ENCODE assay signal across 8 cellular contexts in genomic region chr11:45846974-45847907, GRCh38. TPM values are rescaled to one million over a fixed set of nuclear protein-coding genes. Genes with fewer than 3 reads are reported as not detected.
DNase-seq lines count a peak whose midpoint lies in the region; ATAC-seq and TF ChIP-seq lines count a peak whose summit lies in the region.

TSS of gene CRY2 (plus strand) at chr11:45847475. CDS start at chr11:45847491, 16 bp downstream.

- no peaks in the 10 kb centered on the region for H3K9me3 ChIP-seq in heart right ventricle
- H3K9me3 ChIP-seq in upper lobe of right lung: no peaks in the 10 kb centered on the region

- H3K4me3 ChIP-seq in heart right ventricle: peak within 1 kb of the TSS; percentile 58 to 99 (median 93)
- peak within 1 kb of the TSS; percentile 98 for H3K4me3 ChIP-seq in upper lobe of right lung

- no peak for TF ChIP-seq CTCF in GM13976 (IDR thresholded peaks at IDR 0.05; ENCODE audit: borderline replicate concordance, control extremely low read depth, extremely low read depth, insufficient read depth, missing control alignments)
- TF ChIP-seq CTCF in heart right ventricle (IDR thresholded peaks at IDR 0.05): no peak
- TF ChIP-seq CTCF in upper lobe of right lung (IDR thresholded peaks at IDR 0.05): no peak

- DNase-seq in GM13976 (ENCODE audit: low spot score) (peak; percentile 99), NCI-H146 treated with DMSO at 0.1 percent for 48 hours (lab: John Stamatoyannopoulos, UW; ENCODE audit: unreplicated experiment) (peak; percentile 90), amniotic epithelial cell (ENCODE audit: low read depth) (peak; percentile 91), heart right ventricle (peak; percentile 99 to 100), posterior vena cava (ENCODE audit: low spot score) (peak; percentile 100), upper lobe of right lung (peak; percentile 100)

- WGBS in heart right ventricle, 2 donors: 0% methylated on average over 61 to 75 of the region's 75 CpGs

- H3K27ac ChIP-seq in heart right ventricle (peak within 1 kb of the TSS; percentile 91 to 99 (median 98)), upper lobe of right lung (peak within 1 kb of the TSS; percentile 99)

- H3K27me3 ChIP-seq in heart right ventricle (no peaks in the 10 kb centered on the region), upper lobe of right lung (no peaks in the 10 kb centered on the region)

- peaks cover 18 to 60% (median 55%) of the 10 kb centered on the region in 9 donors for H3K4me1 ChIP-seq in heart right ventricle
- peaks cover 46% of the 10 kb centered on the region for H3K4me1 ChIP-seq in upper lobe of right lung

- intact Hi-C loops in T-helper 1 cell treated with Interleukin-12 subunit alpha and Interleukin-12 subunit beta and Interleukin-4 antibody, amounts not matched to agents 30 ng/mL and 1 ng/mL, for 36 hours (cut with micrococcal nuclease): loop anchor here (1.0 to 10.0 kb wide), 12 partner anchors 38 to 1795 kb away; partner anchors contain the start of genes AMBRA1, CD82, DGKZ and MAPK8IP1
- intact Hi-C loops in heart right ventricle (cut with DNase I): loop anchor here in 5 of 10 donors (1.0 to 10.0 kb wide), 8 partner anchors 40 to 275 kb away; partner anchors contain the start of genes SLC35C1 (in 3 of the 5), PEX16 (in 1 of the 5) and PHF21A (in 1 of the 5)
- intact Hi-C loops in posterior vena cava (cut with DNase I): no loop called here
- intact Hi-C loops in upper lobe of right lung (cut with DNase I): no loop called here

- in situ Hi-C loops in GM13976 (cut with MboI; ENCODE audit: low sequenced_read_pairs, unreplicated experiment): no loop called here

- peak; percentile 93 for ATAC-seq in HG02870 (IDR thresholded peaks at IDR 0.05; ENCODE audit: unreplicated experiment)
- ATAC-seq in heart right ventricle: peak; percentile 95 to 98 (median 97)
- peak; percentile 96 for ATAC-seq in upper lobe of right lung

- H3K36me3 ChIP-seq in heart right ventricle: peaks cover 0 to 18% (median 0%) of the 10 kb centered on the region in 9 donors
- H3K36me3 ChIP-seq in upper lobe of right lung: no peaks in the 10 kb centered on the region

RNA-seq across cellular contexts. Expression of gene CRY2, which starts in this region (rescaled TPM):
- 24.0 and 27.9 TPM in 2 replicates for total RNA-seq in T-helper 1 cell treated with Interleukin-12 subunit alpha and Interleukin-12 subunit beta and Interleukin-4 antibody, amounts not matched to agents 30 ng/mL and 1 ng/mL, for 36 hours
- total RNA-seq in heart right ventricle: 100 to 1,000 TPM in 5 of 10 donors, 10 to 100 TPM in 5; 61.8 to 131 (median 98.0) TPM
- polyA plus RNA-seq in heart right ventricle: 10 to 100 TPM; 16.8 to 24.4 TPM
- 10 to 100 TPM; 32.2 to 49.5 TPM for total RNA-seq in posterior vena cava
- total RNA-seq in upper lobe of right lung: 54.2 TPM

Comparison
In these comparisons a context has a peak if more than half of its experiments do, and no peak if none do; other contexts are left out.
1. Peak in every context shown above with its lines: DNase-seq, ATAC-seq, H3K4me3 ChIP-seq and H3K27ac ChIP-seq.